ENCODE assay signal across 18 cellular contexts in the genomic region with DNA sequence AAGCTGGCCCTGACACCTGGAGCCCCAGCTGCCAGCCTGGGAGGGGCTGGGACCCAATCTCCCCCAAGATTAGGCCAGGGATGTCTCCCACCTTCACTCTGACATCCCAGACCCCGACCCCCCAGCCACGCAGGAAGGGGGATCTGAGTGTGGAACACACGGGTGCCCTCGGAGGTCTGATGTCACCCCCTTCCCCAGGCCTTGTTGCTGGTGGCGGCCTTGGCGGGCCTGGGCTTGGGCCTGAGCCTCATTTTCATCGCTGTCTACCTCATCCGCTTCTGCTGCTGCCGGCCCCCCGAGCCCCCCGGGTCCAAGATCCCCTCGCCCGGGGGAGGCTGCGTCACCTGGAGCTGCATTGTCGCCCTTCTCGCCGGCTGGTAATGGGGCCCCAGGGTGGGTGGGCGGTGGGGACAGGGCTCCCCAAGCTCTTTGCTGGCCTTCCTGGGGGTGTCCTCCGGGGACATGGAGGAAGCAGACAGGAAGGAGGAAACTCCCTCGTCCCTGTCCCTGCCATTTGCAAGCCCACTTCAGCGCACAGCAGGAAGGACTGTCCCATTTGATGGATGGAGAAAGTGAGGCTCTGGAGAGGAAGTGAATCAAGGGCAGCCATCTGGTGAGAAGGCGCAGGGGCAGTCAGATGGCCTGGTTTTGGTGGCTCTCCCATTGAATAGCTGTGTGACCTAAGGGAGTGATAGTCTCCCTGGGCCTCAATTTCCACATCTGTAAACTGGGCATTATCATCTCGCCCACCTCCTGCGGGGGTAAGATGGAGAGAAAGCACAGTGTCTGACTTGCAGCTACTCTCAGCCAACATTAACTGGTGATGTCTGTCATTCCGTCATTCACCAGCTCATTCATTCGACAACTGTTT. TPM values are rescaled to one million over a fixed set of nuclear protein-coding genes. Genes with fewer than 3 reads are reported as not detected.
DNase-seq lines count a peak whose midpoint lies in the region; ATAC-seq, FAIRE-seq and TF ChIP-seq lines count a peak whose summit lies in the region.
"Had no signal": no experiment of that assay in that cellular context is flagged by ENCODE, and none has a peak within 500 bp of the region (broad histone marks: within the 10 kb centered on the region; RNA-seq: fewer than 3 reads in every experiment).

No MANE protein-coding gene starts in this region.

- H3K79me2 ChIP-seq in astrocyte (ENCODE audit: insufficient read depth, low read length), result no peaks in the 10 kb centered on the region

- peaks cover 3% of the 10 kb centered on the region for H3K36me3 Mint-ChIP-seq in T-helper 1 cell treated with Interleukin-12 subunit alpha and Interleukin-12 subunit beta and Interleukin-4 antibody, amounts not matched to agents 30 μg/mL and 1 μg/mL, for 36 hours (ENCODE audit: low read depth)
- no peaks in the 10 kb centered on the region for H3K36me3 Mint-ChIP-seq in astrocyte (ENCODE audit: low read depth, unreplicated experiment)
- H3K36me3 Mint-ChIP-seq in activated CD8-positive, alpha-beta T cell treated with anti-CD3 and anti-CD28 coated beads for 36 hours (ENCODE audit: low read depth), result no peaks in the 10 kb centered on the region

- H3K4me1 Mint-ChIP-seq in T-helper 1 cell treated with Interleukin-12 subunit alpha and Interleukin-12 subunit beta and Interleukin-4 antibody, amounts not matched to agents 30 μg/mL and 1 μg/mL, for 36 hours (ENCODE audit: low read depth), result peaks cover 17% of the 10 kb centered on the region
- H3K4me1 Mint-ChIP-seq in astrocyte (ENCODE audit: low read depth, unreplicated experiment), result peaks cover 12% of the 10 kb centered on the region
- H3K4me1 Mint-ChIP-seq in activated CD8-positive, alpha-beta T cell treated with anti-CD3 and anti-CD28 coated beads for 36 hours (ENCODE audit: low read depth), result peaks cover 15% of the 10 kb centered on the region

- peaks cover 3% of the 10 kb centered on the region for H3K9me3 ChIP-seq in astrocyte (ENCODE audit: insufficient read depth, low read depth, low read length)
- H3K9me3 ChIP-seq: gastrocnemius medialis had no signal

- no peak for FAIRE-seq in astrocyte (lab: Jason Lieb, UNC)

- intact Hi-C loops in activated CD8-positive, alpha-beta T cell treated with anti-CD3 and anti-CD28 coated beads for 36 hours (cut with micrococcal nuclease), result no loop called here

- H2AFZ ChIP-seq in astrocyte (ENCODE audit: low read depth, low read length), result no peak overlapping the region

- no peak overlapping the region for H3K4me3 ChIP-seq in astrocyte (ENCODE audit: insufficient read depth, low read depth, low read length)
- H3K4me3 ChIP-seq: gastrocnemius medialis, lung had no signal

- DNase-seq in T-helper 1 cell (no peak), astrocyte (ENCODE audit: low read depth) (no peak), SHP77 treated with DMSO at 0.1 percent for 48 hours (lab: John Stamatoyannopoulos, UW) (no peak)
- no peak for DNase-seq in activated CD8-positive, alpha-beta T cell treated with anti-CD3 and anti-CD28 coated beads for 36 hours
- DNase-seq: activated CD8-positive, alpha-beta memory T cell treated with anti-CD3 and anti-CD28 coated beads for 24 hours; activated T-cell treated with anti-CD3 and anti-CD28 coated beads, Interleukin-2, amount 50 U/mL, for 72 hours; dermis blood vessel endothelial cell; erythroblast; gastrocnemius medialis; NCI-H1417 treated with DMSO at 0.1 percent for 48 hours had no signal

- no peak for TF ChIP-seq CTCF in astrocyte (IDR thresholded peaks at IDR 0.05; ENCODE audit: insufficient read depth, low read depth, low read length)
- TF ChIP-seq CTCF in activated CD8-positive, alpha-beta T cell treated with anti-CD3 and anti-CD28 coated beads for 36 hours (IDR thresholded peaks at IDR 0.05), result no peak

- no peak overlapping the region for H3K27ac ChIP-seq in astrocyte (ENCODE audit: low read depth, low read length)
- peak overlapping the region; percentile 99 for H3K27ac ChIP-seq in layer of hippocampus (ENCODE audit: low read depth, low read length)
- H3K27ac ChIP-seq in temporal lobe (ENCODE audit: low read depth, low read length), result peak overlapping the region; percentile 100
- H3K27ac ChIP-seq: 22Rv1 had no signal

- H3K27ac Mint-ChIP-seq in T-helper 1 cell treated with Interleukin-12 subunit alpha and Interleukin-12 subunit beta and Interleukin-4 antibody, amounts not matched to agents 30 μg/mL and 1 μg/mL, for 36 hours, result peak overlapping the region; percentile 13
- H3K27ac Mint-ChIP-seq in astrocyte (ENCODE audit: unreplicated experiment), result peak overlapping the region; percentile 83
- H3K27ac Mint-ChIP-seq in activated CD8-positive, alpha-beta T cell treated with anti-CD3 and anti-CD28 coated beads for 36 hours, result no peak overlapping the region
- H3K27ac Mint-ChIP-seq: activated T-cell treated with anti-CD3 and anti-CD28 coated beads, Interleukin-2, amount 50 U/mL, for 72 hours had no signal

- no peak for ATAC-seq in activated CD8-positive, alpha-beta T cell treated with anti-CD3 and anti-CD28 coated beads for 36 hours
- no peak for ATAC-seq in GM18868 (IDR thresholded peaks at IDR 0.05; ENCODE audit: unreplicated experiment)
- ATAC-seq: gastrocnemius medialis had no signal

- H3K4me2 ChIP-seq in astrocyte (ENCODE audit: low read length), result no peak overlapping the region

- H3K27me3 Mint-ChIP-seq in T-helper 1 cell treated with Interleukin-12 subunit alpha and Interleukin-12 subunit beta and Interleukin-4 antibody, amounts not matched to agents 30 μg/mL and 1 μg/mL, for 36 hours (ENCODE audit: low read depth), result peaks cover 34% of the 10 kb centered on the region
- peaks cover 14% of the 10 kb centered on the region for H3K27me3 Mint-ChIP-seq in astrocyte (ENCODE audit: low read depth, unreplicated experiment)
- H3K27me3 Mint-ChIP-seq in activated CD8-positive, alpha-beta T cell treated with anti-CD3 and anti-CD28 coated beads for 36 hours, result peaks cover 34% of the 10 kb centered on the region

- H3K9ac ChIP-seq in astrocyte (ENCODE audit: low read length), result no peak overlapping the region

- CTCF ChIA-PET in activated CD8-positive, alpha-beta T cell treated with anti-CD3 and anti-CD28 coated beads for 36 hours (lab: Charles Lee), result interaction anchor here (0.5 to 2.6 kb wide), 2 partner anchors 28 kb away, joined by 3 to 8 read pairs; no protein-coding TSS in a partner anchor

- no peaks in the 10 kb centered on the region for H3K36me3 ChIP-seq in astrocyte (ENCODE audit: insufficient read depth, low read length)
- H3K36me3 ChIP-seq: gastrocnemius medialis had no signal

- H4K20me1 ChIP-seq in astrocyte (ENCODE audit: insufficient read depth, low read length), result no peaks in the 10 kb centered on the region

- H3K9me3 Mint-ChIP-seq in T-helper 1 cell treated with Interleukin-12 subunit alpha and Interleukin-12 subunit beta and Interleukin-4 antibody, amounts not matched to agents 30 μg/mL and 1 μg/mL, for 36 hours, result peaks cover 2% of the 10 kb centered on the region
- no peaks in the 10 kb centered on the region for H3K9me3 Mint-ChIP-seq in astrocyte (ENCODE audit: unreplicated experiment)
- no peaks in the 10 kb centered on the region for H3K9me3 Mint-ChIP-seq in activated CD8-positive, alpha-beta T cell treated with anti-CD3 and anti-CD28 coated beads for 36 hours

- H3K4me1 ChIP-seq in astrocyte (ENCODE audit: insufficient read depth, low read length), result no peaks in the 10 kb centered on the region
- H3K4me1 ChIP-seq: gastrocnemius medialis had no signal

- peaks cover 41% of the 10 kb centered on the region for H3K27me3 ChIP-seq in astrocyte (ENCODE audit: insufficient read depth, low read length)
- H3K27me3 ChIP-seq in layer of hippocampus (ENCODE audit: control insufficient read depth, insufficient read depth, low read length), result peaks cover 7% of the 10 kb centered on the region

- no peak overlapping the region for H3K4me3 Mint-ChIP-seq in T-helper 1 cell treated with Interleukin-12 subunit alpha and Interleukin-12 subunit beta and Interleukin-4 antibody, amounts not matched to agents 30 μg/mL and 1 μg/mL, for 36 hours
- peak overlapping the region; percentile 56 for H3K4me3 Mint-ChIP-seq in astrocyte (ENCODE audit: unreplicated experiment)
- no peak overlapping the region for H3K4me3 Mint-ChIP-seq in activated CD8-positive, alpha-beta T cell treated with anti-CD3 and anti-CD28 coated beads for 36 hours

- POLR2A ChIA-PET in activated CD8-positive, alpha-beta T cell treated with anti-CD3 and anti-CD28 coated beads for 36 hours (lab: Charles Lee), result no interaction called here

RNA-seq across cellular contexts. Expression of a gene that starts 3.9 kb away (rescaled TPM):
- 8.4 and 12.6 TPM in 2 replicates for total RNA-seq in astrocyte
- 79.7 TPM for total RNA-seq in temporal lobe
- under 1 TPM in 1 of 2 experiments, not detected in 1; 0.70 TPM for total RNA-seq in activated CD8-positive, alpha-beta T cell treated with anti-CD3 and anti-CD28 coated beads for 36 hours
- total RNA-seq: dermis blood vessel endothelial cell, H4 had no signal

RNA-seq across cellular contexts. Expression of a gene that starts 29.8 kb away (rescaled TPM):
- total RNA-seq in astrocyte (193 and 201 TPM in 2 replicates), temporal lobe (22.6 TPM)
- 100 to 1,000 TPM; 165 to 170 TPM for total RNA-seq in activated CD8-positive, alpha-beta T cell treated with anti-CD3 and anti-CD28 coated beads for 36 hours

RNA-seq across cellular contexts. Expression of a gene that starts 44.4 kb away (rescaled TPM):
- total RNA-seq in astrocyte (3.7 and 3.8 TPM in 2 replicates), temporal lobe (2.7 TPM)
- 1 to 10 TPM; 4.3 to 5.5 TPM for total RNA-seq in activated CD8-positive, alpha-beta T cell treated with anti-CD3 and anti-CD28 coated beads for 36 hours

RNA-seq across cellular contexts. Expression of a gene that starts 53.9 kb away (rescaled TPM):
- total RNA-seq in astrocyte (57.9 and 64.2 TPM in 2 replicates), temporal lobe (1.7 TPM)
- under 1 TPM; 0.45 to 0.83 TPM for total RNA-seq in activated CD8-positive, alpha-beta T cell treated with anti-CD3 and anti-CD28 coated beads for 36 hours
- total RNA-seq: activated naive CD4-positive, alpha-beta T cell treated with anti-CD3 and anti-CD28 coated beads, Interleukin-2, amount 50 U/mL, for 72 hours had no signal

RNA-seq across cellular contexts. Expression of a gene that starts 54.4 kb away (rescaled TPM):
- total RNA-seq in astrocyte (not detected in 2 replicates), temporal lobe (0.98 TPM)
- 10 to 100 TPM; 11.3 TPM for total RNA-seq in activated CD8-positive, alpha-beta T cell treated with anti-CD3 and anti-CD28 coated beads for 36 hours
- total RNA-seq: dermis blood vessel endothelial cell had no signal
